Comparison of ENCODE assay signal across 8 cellular contexts in genomic region chr1:235367000-235367908, GRCh38.
DNase-seq lines count a peak whose midpoint lies in the region; ATAC-seq and TF ChIP-seq lines count a peak whose summit lies in the region.

Gene TBCE, plus strand, starts transcription at chr1:235367427. Its CDS starts 12,623 bp downstream, at chr1:235380050.

- DNase-seq in AG09309 (ENCODE audit: low read depth) (peak; percentile 86), NCI-H345 treated with DMSO at 0.1 percent for 48 hours (lab: John Stamatoyannopoulos, UW; ENCODE audit: unreplicated experiment) (peak; percentile 93), cerebellar cortex (ENCODE audit: low spot score) (peak; percentile 99), iris pigment epithelial cell (ENCODE audit: low read depth) (peak; percentile 99)
- DNase-seq in stimulated activated CD4-positive, alpha-beta T cell treated with anti-CD3 and anti-CD28 coated beads, Interleukin-12 subunit alpha, Interleukin-12 subunit beta, amount 100 ng/mL, for 24 hours (ENCODE audit: low read depth in 2 of 2): peak; percentile 76 to 92

- H3K4me3 ChIP-seq in AG09309 (ENCODE audit: control insufficient read depth, low read depth, low read length): peak within 1 kb of the TSS; percentile 78

- ATAC-seq in GM19023 (IDR thresholded peaks at IDR 0.05; ENCODE audit: unreplicated experiment) (peak; percentile 100), HG03280 (IDR thresholded peaks at IDR 0.05; ENCODE audit: unreplicated experiment) (peak; percentile 100)
- peak; percentile 98 for ATAC-seq in activated CD4-positive, CD25-positive, alpha-beta regulatory T cell treated with anti-CD3 and anti-CD28 coated beads, Interleukin-2, amount 50 U/mL, for 24 hours

- peak; percentile 19 for TF ChIP-seq CTCF in AG09309 (IDR thresholded peaks at IDR 0.05; ENCODE audit: control insufficient read depth, insufficient read depth, low read depth, low read length, missing control alignments)

Comparison
In these comparisons a context has a peak if more than half of its experiments do, and no peak if none do; other contexts are left out.
1. Peak in every context shown above with its lines: DNase-seq, ATAC-seq and H3K4me3 ChIP-seq.